24 cellular contexts compared by ENCODE assay signal in genomic region chr3:9473496-9473895, GRCh38.
"Had no signal": no experiment of that assay in that cellular context is flagged by ENCODE, and none has a peak within 500 bp of the region (broad histone marks: within the 10 kb centered on the region; RNA-seq: fewer than 3 reads in every experiment).

No MANE protein-coding gene starts in this region.

- H3K27me3 ChIP-seq: ascending aorta, body of pancreas, MG63, SJSA1 had no signal

- H3K4me3 ChIP-seq: ascending aorta, body of pancreas, MG63, SJSA1 had no signal

- H3K27ac ChIP-seq: ascending aorta, body of pancreas, KMS-11, SJSA1 had no signal

- H3K4me1 Mint-ChIP-seq: activated B cell treated with CpG ODN at 0.5 μM for 24 hours had no signal

- H3K9me3 Mint-ChIP-seq: activated B cell treated with CpG ODN at 0.5 μM for 24 hours; activated CD4-positive, alpha-beta T cell treated with anti-CD3 and anti-CD28 coated beads, Interleukin-2, amount 10 ng/mL, durations not matched to agents 24 days and 14 days; activated naive CD8-positive, alpha-beta T cell treated with anti-CD3 and anti-CD28 coated beads, Interleukin-2, amount 50 U/mL, for 24 hours; central memory CD8-positive, alpha-beta T cell had no signal

- H3K4me3 Mint-ChIP-seq: activated B cell treated with CpG ODN at 0.5 μM for 24 hours; activated CD4-positive, alpha-beta T cell treated with anti-CD3 and anti-CD28 coated beads, Interleukin-2, amount 10 ng/mL, durations not matched to agents 24 days and 14 days; activated naive CD8-positive, alpha-beta T cell treated with anti-CD3 and anti-CD28 coated beads, Interleukin-2, amount 50 U/mL, for 24 hours; central memory CD8-positive, alpha-beta T cell had no signal

- H3K9me3 ChIP-seq: ascending aorta, body of pancreas, MG63, SJSA1 had no signal

- H3K4me1 ChIP-seq: ascending aorta, body of pancreas, SJSA1 had no signal

- H3K27me3 Mint-ChIP-seq: activated B cell treated with CpG ODN at 0.5 μM for 24 hours; activated CD4-positive, alpha-beta T cell treated with anti-CD3 and anti-CD28 coated beads, Interleukin-2, amount 10 ng/mL, durations not matched to agents 24 days and 14 days; activated naive CD8-positive, alpha-beta T cell treated with anti-CD3 and anti-CD28 coated beads, Interleukin-2, amount 50 U/mL, for 24 hours; central memory CD8-positive, alpha-beta T cell had no signal

- H3K9ac ChIP-seq: KMS-11 had no signal

- DNase-seq: activated B cell treated with CpG ODN at 0.5 μM for 24 hours; activated CD4-positive, alpha-beta T cell treated with anti-CD3 and anti-CD28 coated beads for 1 hour; activated CD4-positive, alpha-beta T cell treated with anti-CD3 and anti-CD28 coated beads, Interleukin-2, amount 10 ng/mL, durations not matched to agents 24 days and 14 days; activated CD4-positive, alpha-beta T cell treated with anti-CD3 and anti-CD28 coated beads, Interleukin-2, amount 50 U/mL, for 48 hours; activated CD8-positive, alpha-beta memory T cell treated with anti-CD3 and anti-CD28 coated beads for 24 hours; activated naive CD4-positive, alpha-beta T cell treated with anti-CD3 and anti-CD28 coated beads, Interleukin-2, amount 50 U/mL, for 16 hours; activated naive CD8-positive, alpha-beta T cell treated with anti-CD3 and anti-CD28 coated beads, Interleukin-2, amount 50 U/mL, for 24 hours; activated T-cell treated with anti-CD3 and anti-CD28 coated beads, Interleukin-2, amount 50 U/mL, for 48 hours; amniotic stem cell; body of pancreas; MG63; NCI-H1105; NCI-H1436 treated with DMSO at 0.1 percent for 48 hours; NCI-H187 treated with DMSO at 0.1 percent for 48 hours; NCI-H2081 treated with DMSO at 0.1 percent for 48 hours; NCI-H446; NCI-H524; SHP77; T-helper 2 cell; T1000 had no signal

- H3K27ac Mint-ChIP-seq: activated B cell treated with CpG ODN at 0.5 μM for 24 hours; activated CD4-positive, alpha-beta T cell treated with anti-CD3 and anti-CD28 coated beads, Interleukin-2, amount 10 ng/mL, durations not matched to agents 24 days and 14 days; activated naive CD8-positive, alpha-beta T cell treated with anti-CD3 and anti-CD28 coated beads, Interleukin-2, amount 50 U/mL, for 24 hours had no signal

- ATAC-seq: activated naive CD8-positive, alpha-beta T cell treated with anti-CD3 and anti-CD28 coated beads, Interleukin-2, amount 50 U/mL, for 24 hours; body of pancreas had no signal

- H3K4me2 ChIP-seq: KMS-11 had no signal
